8 cellular contexts compared by ENCODE assay signal in genomic region chr4:151014521-151015457, GRCh38. TPM values are rescaled to one million over a fixed set of nuclear protein-coding genes. Genes with fewer than 3 reads are reported as not detected.
DNase-seq lines count a peak whose midpoint lies in the region; ATAC-seq and TF ChIP-seq lines count a peak whose summit lies in the region.

LRBA (minus strand) TSS chr4:151015284; CDS start chr4:151014642, 642 bp downstream.

- DNase-seq in NCI-H1694 treated with DMSO at 0.1 percent for 48 hours (lab: John Stamatoyannopoulos, UW), result peak; percentile 47
- peak; percentile 81 for DNase-seq in T-helper 2 cell treated with Interferon-gamma antibody and Interleukin-4, amounts not matched to agents 5 μg/mL and 100 μg/mL, for 36 hours (ENCODE audit: low spot score)
- peak in 52 of 58 donors; percentile 5 to 76 (median 50) for DNase-seq in anterior cingulate cortex (lab: John Stamatoyannopoulos, UW)
- peak; percentile 63 for DNase-seq in hepatic stellate cell (ENCODE audit: low spot score)
- no peak for DNase-seq in vagina (ENCODE audit: extremely low spot score in 2 of 2)

- no peaks in the 10 kb centered on the region for H3K27me3 Mint-ChIP-seq in T-helper 2 cell treated with Interferon-gamma antibody and Interleukin-4, amounts not matched to agents 5 μg/mL and 100 μg/mL, for 36 hours (ENCODE audit: low read depth)

- H3K4me1 ChIP-seq in rectal smooth muscle tissue (ENCODE audit: control insufficient read depth, insufficient read depth, low read length), result no peaks in the 10 kb centered on the region
- H3K4me1 ChIP-seq in vagina, result peaks cover 21% of the 10 kb centered on the region

- peak; percentile 70 for ATAC-seq in GM18498 (IDR thresholded peaks at IDR 0.05; ENCODE audit: unreplicated experiment)
- peak; percentile 60 for ATAC-seq in HG02938 (IDR thresholded peaks at IDR 0.05; ENCODE audit: unreplicated experiment)

- H3K27ac Mint-ChIP-seq in T-helper 2 cell treated with Interferon-gamma antibody and Interleukin-4, amounts not matched to agents 5 μg/mL and 100 μg/mL, for 36 hours, result peak within 1 kb of the TSS; percentile 100

- H3K27ac ChIP-seq in rectal smooth muscle tissue (ENCODE audit: low read depth, low read length) (peak within 1 kb of the TSS; percentile 76), vagina (peak within 1 kb of the TSS; percentile 98)

- H3K9me3 Mint-ChIP-seq in T-helper 2 cell treated with Interferon-gamma antibody and Interleukin-4, amounts not matched to agents 5 μg/mL and 100 μg/mL, for 36 hours, result no peaks in the 10 kb centered on the region

- peak within 1 kb of the TSS; percentile 81 for H3K9ac ChIP-seq in rectal smooth muscle tissue (ENCODE audit: low read length)

- peaks cover 22% of the 10 kb centered on the region for H3K4me1 Mint-ChIP-seq in T-helper 2 cell treated with Interferon-gamma antibody and Interleukin-4, amounts not matched to agents 5 μg/mL and 100 μg/mL, for 36 hours (ENCODE audit: low read depth)

- no peaks in the 10 kb centered on the region for H3K9me3 ChIP-seq in vagina

- no peaks in the 10 kb centered on the region for H3K27me3 ChIP-seq in rectal smooth muscle tissue (ENCODE audit: control insufficient read depth, insufficient read depth, low read length)
- H3K27me3 ChIP-seq in vagina, result no peaks in the 10 kb centered on the region

- H3K36me3 Mint-ChIP-seq in T-helper 2 cell treated with Interferon-gamma antibody and Interleukin-4, amounts not matched to agents 5 μg/mL and 100 μg/mL, for 36 hours (ENCODE audit: low read depth), result peaks cover 13% of the 10 kb centered on the region

- no peak for TF ChIP-seq POLR2A in vagina (IDR thresholded peaks at IDR 0.05)

- H3K4me3 Mint-ChIP-seq in T-helper 2 cell treated with Interferon-gamma antibody and Interleukin-4, amounts not matched to agents 5 μg/mL and 100 μg/mL, for 36 hours, result peak within 1 kb of the TSS; percentile 100

- peak within 1 kb of the TSS; percentile 86 for H3K4me3 ChIP-seq in rectal smooth muscle tissue (ENCODE audit: low read length)
- H3K4me3 ChIP-seq in vagina, result peak within 1 kb of the TSS; percentile 78 to 100

- no peak for TF ChIP-seq CTCF in vagina (IDR thresholded peaks at IDR 0.05)

- H3K36me3 ChIP-seq in rectal smooth muscle tissue (ENCODE audit: control insufficient read depth, insufficient read depth, low read length) (no peaks in the 10 kb centered on the region), vagina (no peaks in the 10 kb centered on the region)

- intact Hi-C loops in vagina (cut with DNase I), result no loop called here

RNA-seq across cellular contexts. Expression of gene LRBA, which starts in this region (rescaled TPM):
- 68.0 TPM for total RNA-seq in vagina

Comparison
In these comparisons a context has a peak if more than half of its experiments do, and no peak if none do; other contexts are left out.
1. DNase-seq: peak in NCI-H1694 treated with DMSO at 0.1 percent for 48 hours (single experiment), T-helper 2 cell treated with Interferon-gamma antibody and Interleukin-4, amounts not matched to agents 5 μg/mL and 100 μg/mL, for 36 hours (single experiment), anterior cingulate cortex (52 of 58) and hepatic stellate cell (single experiment); none in vagina (0 of 2).